Comparison of ENCODE assay signal across 13 cellular contexts in the genomic region with DNA sequence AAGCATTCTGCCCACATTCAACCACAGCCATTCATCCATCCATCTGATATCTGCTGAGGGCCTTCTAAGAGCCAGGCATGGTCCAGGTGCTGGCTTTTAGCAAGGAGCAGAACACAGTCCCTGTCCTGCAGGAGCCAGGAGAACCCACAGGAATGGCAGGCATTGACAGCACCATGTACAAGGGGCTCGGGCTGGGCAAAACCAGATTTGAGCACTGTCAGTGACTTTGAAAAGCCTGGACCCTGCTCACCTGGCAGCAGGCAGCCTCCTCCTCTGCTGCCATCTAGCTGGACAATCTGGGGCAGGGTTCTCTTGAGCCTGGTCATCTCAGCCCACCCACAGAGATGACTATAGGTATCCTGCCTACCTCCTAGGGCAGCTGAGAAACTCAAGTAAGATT.
DNase-seq lines count a peak whose midpoint lies in the region; ATAC-seq and TF ChIP-seq lines count a peak whose summit lies in the region.
"Had no signal": no experiment of that assay in that cellular context is flagged by ENCODE, and none has a peak within 500 bp of the region (broad histone marks: within the 10 kb centered on the region; RNA-seq: fewer than 3 reads in every experiment).

No MANE protein-coding gene starts in this region.

- H3K27ac ChIP-seq in PC-3 (ENCODE audit: low read length) (no peak overlapping the region), foreskin keratinocyte (no peak overlapping the region), trophoblast cell (ENCODE audit: low read depth, low read length) (no peak overlapping the region), tibial nerve (peak overlapping the region in 1 of 4 donors; percentile 29)
- H3K27ac ChIP-seq: adrenal gland had no signal

- no peak overlapping the region for H3K18ac ChIP-seq in trophoblast cell (ENCODE audit: low read length)

- H2BK120ac ChIP-seq in trophoblast cell (ENCODE audit: insufficient read depth, low read length, poor library complexity): peak overlapping the region; percentile 65

- CTCF ChIA-PET in PC-3 (lab: Charles Lee): interaction anchor here (1.0 kb wide), 1 partner anchor 108 kb away, joined by 3 read pairs; no protein-coding TSS in a partner anchor
- CTCF ChIA-PET in activated CD4-positive, alpha-beta T cell treated with anti-CD3 and anti-CD28 coated beads, Interleukin-2, amount 10 ng/mL, durations not matched to agents 7 days and 5 days (lab: Charles Lee): no interaction called here

- H4K12ac ChIP-seq in trophoblast cell (ENCODE audit: low read depth, low read length): no peak overlapping the region

- no peaks in the 10 kb centered on the region for H3K36me3 ChIP-seq in PC-3 (ENCODE audit: low read depth, low read length)
- no peaks in the 10 kb centered on the region for H3K36me3 ChIP-seq in trophoblast cell (ENCODE audit: control insufficient read depth in 1 of 2, insufficient read depth in 2 of 2, low read length in 2 of 2)
- H3K36me3 ChIP-seq in tibial nerve: no peaks in the 10 kb centered on the region
- H3K36me3 ChIP-seq: adrenal gland had no signal

- H2AFZ ChIP-seq in PC-3 (ENCODE audit: low read length) (peak overlapping the region; percentile 43; the same call in 1 of the 2 replicates), trophoblast cell (ENCODE audit: insufficient read depth, low read length, poor library complexity) (no peak overlapping the region)

- H3K4me1 ChIP-seq in PC-3 (ENCODE audit: insufficient read depth, low read length) (no peaks in the 10 kb centered on the region), foreskin keratinocyte (no peaks in the 10 kb centered on the region), trophoblast cell (ENCODE audit: control insufficient read depth in 1 of 2, insufficient read depth in 2 of 2, low read length in 2 of 2) (peaks cover 42 to 46% of the 10 kb centered on the region in 2 experiments), tibial nerve (peaks cover 0 to 35% (median 25%) of the 10 kb centered on the region in 4 donors)

- peak; percentile 48 for TF ChIP-seq CTCF in GM10266 (IDR thresholded peaks at IDR 0.05; ENCODE audit: control insufficient read depth, insufficient read depth, low read depth, missing control alignments)
- TF ChIP-seq CTCF in PC-3 (conservative IDR thresholded peaks at IDR 0.05; ENCODE audit: low read depth, low read length): peak; percentile 56; the same call in 1 of the 2 replicates
- peak; percentile 33 for TF ChIP-seq CTCF in foreskin keratinocyte (conservative IDR thresholded peaks at IDR 0.05)
- TF ChIP-seq CTCF in tibial nerve (IDR thresholded peaks at IDR 0.05): peak in 2 of 5 experiments; percentile 9 to 24

- peaks cover 49% of the 10 kb centered on the region for H3K79me1 ChIP-seq in trophoblast cell (ENCODE audit: low read length)

- no peak for DNase-seq in GM10266 (ENCODE audit: extremely low spot score)
- DNase-seq in PC-3: peak; percentile 52
- DNase-seq in foreskin keratinocyte: no peak
- no peak for DNase-seq in trophoblast cell
- no peak for DNase-seq in AG08395 (ENCODE audit: low spot score)
- no peak for DNase-seq in tibial nerve (ENCODE audit: low spot score in 2 of 2)
- no peak for DNase-seq in activated CD4-positive, alpha-beta T cell treated with anti-CD3 and anti-CD28 coated beads, Interleukin-2, amount 10 ng/mL, durations not matched to agents 7 days and 5 days
- DNase-seq: DMS79 treated with DMSO at 0.1 percent for 48 hours; NCI-H526 treated with DMSO at 0.1 percent for 48 hours; stimulated activated CD4-positive, alpha-beta T cell treated with anti-CD3 and anti-CD28 coated beads, Interleukin-4, amount 100 ng/mL, for 24 hours had no signal

- no peak overlapping the region for H2BK5ac ChIP-seq in trophoblast cell (ENCODE audit: low read depth, low read length, poor library complexity)

- no peaks in the 10 kb centered on the region for H3F3A ChIP-seq in PC-3 (ENCODE audit: low read length, unreplicated experiment)

- H3K9me2 ChIP-seq in PC-3 (replicated peaks; ENCODE audit: low read length): no peaks in the 10 kb centered on the region

- peak overlapping the region; percentile 83 for H4K91ac ChIP-seq in trophoblast cell (ENCODE audit: low read depth, low read length)

- H3K79me2 ChIP-seq in PC-3 (ENCODE audit: low read length) (no peaks in the 10 kb centered on the region), trophoblast cell (ENCODE audit: control insufficient read depth, insufficient read depth, low read length, poor library complexity) (peaks cover 5% of the 10 kb centered on the region)

- H3K14ac ChIP-seq in trophoblast cell (ENCODE audit: low read length): peak overlapping the region; percentile 53

- H3K36me3 Mint-ChIP-seq in activated CD4-positive, alpha-beta T cell treated with anti-CD3 and anti-CD28 coated beads, Interleukin-2, amount 10 ng/mL, durations not matched to agents 7 days and 5 days (ENCODE audit: low read depth): no peaks in the 10 kb centered on the region

- TF ChIP-seq EP300 in tibial nerve (IDR thresholded peaks at IDR 0.05): no peak

- no peaks in the 10 kb centered on the region for H4K20me1 ChIP-seq in PC-3 (ENCODE audit: low read length)

- H3K4me2 ChIP-seq in PC-3 (ENCODE audit: low read length): no peak overlapping the region
- no peak overlapping the region for H3K4me2 ChIP-seq in trophoblast cell (ENCODE audit: low read length)

- H3K4me1 Mint-ChIP-seq in activated CD4-positive, alpha-beta T cell treated with anti-CD3 and anti-CD28 coated beads, Interleukin-2, amount 10 ng/mL, durations not matched to agents 7 days and 5 days: no peaks in the 10 kb centered on the region

- H3K9me3 ChIP-seq in PC-3 (ENCODE audit: low read length) (no peaks in the 10 kb centered on the region), trophoblast cell (ENCODE audit: insufficient read depth, low read depth, low read length) (peaks cover 1% of the 10 kb centered on the region), tibial nerve (no peaks in the 10 kb centered on the region)
- H3K9me3 ChIP-seq: adrenal gland had no signal

- no peak overlapping the region for H4K8ac ChIP-seq in trophoblast cell (ENCODE audit: low read depth, low read length)

- H2AK5ac ChIP-seq in trophoblast cell (ENCODE audit: low read length): no peak overlapping the region

- no TSS peak for BruUV-seq in PC-3 (replicated peaks; lab: Mats Ljungman, UMichigan)

- H3K27me3 ChIP-seq in PC-3 (ENCODE audit: low read length): no peaks in the 10 kb centered on the region
- H3K27me3 ChIP-seq in foreskin keratinocyte: no peaks in the 10 kb centered on the region
- H3K27me3 ChIP-seq in trophoblast cell (ENCODE audit: insufficient read depth, low read length): no peaks in the 10 kb centered on the region
- no peaks in the 10 kb centered on the region for H3K27me3 ChIP-seq in tibial nerve
- H3K27me3 ChIP-seq: adrenal gland had no signal

- no CpG with 5 or more reads among the region's 1 CpG for WGBS in trophoblast cell (ENCODE audit: extremely low coverage, insufficient coverage, insufficient read length)
- WGBS in tibial nerve, 2 donors: 67 to 88% methylated on average over 1 of the region's 1 CpG

- TF ChIP-seq POLR2A in tibial nerve (IDR thresholded peaks at IDR 0.05): no peak

- intact Hi-C loops in PC-3 (cut with micrococcal nuclease): loop anchor here (5.0 kb wide), 1 partner anchor 409 kb away; no protein-coding TSS in a partner anchor

- no peak overlapping the region for H3K23ac ChIP-seq in trophoblast cell (ENCODE audit: low read length)

- H3K4me3 ChIP-seq in PC-3 (ENCODE audit: low read length): no peak overlapping the region
- H3K4me3 ChIP-seq in trophoblast cell (ENCODE audit: low read depth, low read length): no peak overlapping the region
- H3K4me3 ChIP-seq in tibial nerve: no peak overlapping the region
- H3K4me3 ChIP-seq: adrenal gland had no signal

- POLR2A ChIA-PET in PC-3 (lab: Charles Lee; ENCODE audit: unreplicated experiment): no interaction called here
- POLR2A ChIA-PET in activated CD4-positive, alpha-beta T cell treated with anti-CD3 and anti-CD28 coated beads, Interleukin-2, amount 10 ng/mL, durations not matched to agents 7 days and 5 days (lab: Charles Lee): no interaction called here

- ATAC-seq in PC-3 (peak; percentile 90), foreskin keratinocyte (no peak), GM21360 (IDR thresholded peaks at IDR 0.05; ENCODE audit: unreplicated experiment) (no peak)
- ATAC-seq: activated CD4-positive, CD25-positive, alpha-beta regulatory T cell treated with anti-CD3 and anti-CD28 coated beads, Interleukin-2, amount 50 U/mL, for 24 hours had no signal

- no peaks in the 10 kb centered on the region for H3K27me3 Mint-ChIP-seq in activated CD4-positive, alpha-beta T cell treated with anti-CD3 and anti-CD28 coated beads, Interleukin-2, amount 10 ng/mL, durations not matched to agents 7 days and 5 days

- H3K27ac Mint-ChIP-seq in activated CD4-positive, alpha-beta T cell treated with anti-CD3 and anti-CD28 coated beads, Interleukin-2, amount 10 ng/mL, durations not matched to agents 7 days and 5 days: no peak overlapping the region

- H2BK12ac ChIP-seq in trophoblast cell (ENCODE audit: low read length): peak overlapping the region; percentile 7

- no peak overlapping the region for H3K4ac ChIP-seq in trophoblast cell (ENCODE audit: low read depth, low read length)

- no peak overlapping the region for H3K4me3 Mint-ChIP-seq in activated CD4-positive, alpha-beta T cell treated with anti-CD3 and anti-CD28 coated beads, Interleukin-2, amount 10 ng/mL, durations not matched to agents 7 days and 5 days

- H3K9ac ChIP-seq in PC-3 (ENCODE audit: low read length): no peak overlapping the region
- H3K9ac ChIP-seq in trophoblast cell (ENCODE audit: low read length): no peak overlapping the region

- H3K9me3 Mint-ChIP-seq in activated CD4-positive, alpha-beta T cell treated with anti-CD3 and anti-CD28 coated beads, Interleukin-2, amount 10 ng/mL, durations not matched to agents 7 days and 5 days: no peaks in the 10 kb centered on the region
